8 cellular contexts compared by ENCODE assay signal in genomic region chr3:39147711-39148115, GRCh38. TPM values are rescaled to one million over a fixed set of nuclear protein-coding genes. Genes with fewer than 3 reads are reported as not detected.
DNase-seq lines count a peak whose midpoint lies in the region; ATAC-seq and TF ChIP-seq lines count a peak whose summit lies in the region.

No MANE protein-coding gene starts in this region.

- no peak for TF ChIP-seq POLR2A in suprapubic skin (IDR thresholded peaks at IDR 0.05)

- H3K4me2 ChIP-seq in DND-41 (ENCODE audit: insufficient read depth, low read length) (peak overlapping the region; percentile 58), Loucy (ENCODE audit: low read depth, low read length, poor library complexity, severe bottlenecking) (peak overlapping the region; percentile 91)

- TF ChIP-seq EP300 in suprapubic skin (IDR thresholded peaks at IDR 0.05) = no peak

- H3K36me3 ChIP-seq in DND-41 (ENCODE audit: insufficient read depth, low read length) = peaks cover 18% of the 10 kb centered on the region; the same call in 1 of the 2 replicates
- H3K36me3 ChIP-seq in Loucy (ENCODE audit: insufficient read depth, low read length) = peaks cover 36% of the 10 kb centered on the region; the same call in 1 of the 2 replicates
- H3K36me3 ChIP-seq in suprapubic skin = peaks cover 38% of the 10 kb centered on the region

- DNase-seq in DND-41 (peak; percentile 77), suprapubic skin (ENCODE audit: low spot score in 2 of 2) (no peak), COR-L47 (lab: John Stamatoyannopoulos, UW) (no peak), GM20000 (ENCODE audit: low spot score) (no peak)

- H4K20me1 ChIP-seq in DND-41 (ENCODE audit: insufficient read depth, low read length) (peaks cover 18% of the 10 kb centered on the region), Loucy (ENCODE audit: insufficient read depth, low read length, poor library complexity, severe bottlenecking) (peaks cover 14% of the 10 kb centered on the region)

- peaks cover 63% of the 10 kb centered on the region for H3K4me1 ChIP-seq in DND-41 (ENCODE audit: insufficient read depth, low read length)
- peaks cover 69% of the 10 kb centered on the region for H3K4me1 ChIP-seq in Loucy (ENCODE audit: insufficient read depth, low read length, poor library complexity, severe bottlenecking)
- peaks cover 99% of the 10 kb centered on the region for H3K4me1 ChIP-seq in suprapubic skin

- H3K27ac ChIP-seq in DND-41 (ENCODE audit: low read length) (peak overlapping the region; percentile 86), layer of hippocampus (ENCODE audit: low read depth, low read length) (peak overlapping the region; percentile 75), suprapubic skin (peak overlapping the region; percentile 72)

- H3F3A ChIP-seq in Loucy (ENCODE audit: low read depth) = no peaks in the 10 kb centered on the region

- peaks cover 75% of the 10 kb centered on the region for H3K4me1 Mint-ChIP-seq in activated naive CD8-positive, alpha-beta T cell (ENCODE audit: low read depth)

- peak overlapping the region; percentile 97 for H3K4me3 Mint-ChIP-seq in activated naive CD8-positive, alpha-beta T cell

- no peaks in the 10 kb centered on the region for H3K9me2 ChIP-seq in Loucy (replicated peaks; ENCODE audit: low read depth, low read length)

- peak overlapping the region; percentile 62 for H2AFZ ChIP-seq in DND-41 (ENCODE audit: low read depth, low read length)
- no peak overlapping the region for H2AFZ ChIP-seq in Loucy (ENCODE audit: low read length)

- H3K4me3 ChIP-seq in DND-41 (ENCODE audit: low read depth in 1 of 2, low read length in 2 of 2) (peak overlapping the region in 1 of 2 experiments; percentile 30; a peak in 2 of 4 replicates), Loucy (ENCODE audit: low read length, poor library complexity, severe bottlenecking) (peak overlapping the region; percentile 78), suprapubic skin (peak overlapping the region; percentile 96)

- H3K9me3 ChIP-seq in DND-41 (ENCODE audit: insufficient read depth, low read length, severe bottlenecking) = no peaks in the 10 kb centered on the region
- no peaks in the 10 kb centered on the region for H3K9me3 ChIP-seq in Loucy (ENCODE audit: insufficient read depth, low read depth, low read length)
- H3K9me3 ChIP-seq in suprapubic skin = no peaks in the 10 kb centered on the region

- peak overlapping the region; percentile 98 for H3K27ac Mint-ChIP-seq in activated naive CD8-positive, alpha-beta T cell

- H3K36me3 Mint-ChIP-seq in activated naive CD8-positive, alpha-beta T cell = peaks cover 26% of the 10 kb centered on the region

- H3K27me3 Mint-ChIP-seq in activated naive CD8-positive, alpha-beta T cell = no peaks in the 10 kb centered on the region

- no peak for TF ChIP-seq CTCF in DND-41 (IDR thresholded peaks at IDR 0.05; ENCODE audit: borderline replicate concordance, extremely low read depth, low read length, poor library complexity, severe bottlenecking)
- TF ChIP-seq CTCF in Loucy (conservative IDR thresholded peaks at IDR 0.05; ENCODE audit: low read length) = no peak
- TF ChIP-seq CTCF in suprapubic skin (IDR thresholded peaks at IDR 0.05) = no peak
- TF ChIP-seq CTCF in GM20000 (IDR thresholded peaks at IDR 0.05; ENCODE audit: extremely low read depth, missing control alignments) = no peak

- H3K9ac ChIP-seq in DND-41 (ENCODE audit: low read depth, low read length) (peak overlapping the region; percentile 43), Loucy (ENCODE audit: low read depth, low read length, poor library complexity, severe bottlenecking) (peak overlapping the region; percentile 78)

- peak; percentile 67 for ATAC-seq in DND-41 (ENCODE audit: insufficient read depth, low read depth)
- peak; percentile 3 for ATAC-seq in GM19468 (IDR thresholded peaks at IDR 0.05; ENCODE audit: extremely low read depth, unreplicated experiment)

- 29% methylated on average over 4 of the region's 4 CpGs for WGBS in suprapubic skin

- peaks cover 7% of the 10 kb centered on the region for H3K27me3 ChIP-seq in DND-41 (ENCODE audit: insufficient read depth, low read length, poor library complexity)
- no peaks in the 10 kb centered on the region for H3K27me3 ChIP-seq in Loucy (ENCODE audit: insufficient read depth, low read length, poor library complexity, severe bottlenecking)
- H3K27me3 ChIP-seq in layer of hippocampus (ENCODE audit: control insufficient read depth, insufficient read depth, low read length) = no peaks in the 10 kb centered on the region
- H3K27me3 ChIP-seq in suprapubic skin = no peaks in the 10 kb centered on the region

- H3K9me3 Mint-ChIP-seq in activated naive CD8-positive, alpha-beta T cell (ENCODE audit: low read depth) = no peaks in the 10 kb centered on the region

- H3K79me2 ChIP-seq in DND-41 (ENCODE audit: insufficient read depth, low read length) (no peaks in the 10 kb centered on the region), Loucy (ENCODE audit: insufficient read depth, low read length) (peaks cover 63% of the 10 kb centered on the region; the same call in 1 of the 2 replicates)

RNA-seq across cellular contexts. Expression of gene CSRNP1, which starts 5.7 kb away (rescaled TPM):
- 100 to 1,000 TPM in 2 of 4 donors, 10 to 100 TPM in 2; 69.1 to 234 (median 156) TPM for total RNA-seq in suprapubic skin

RNA-seq across cellular contexts. Expression of gene TTC21A, which starts 40.2 kb away (rescaled TPM):
- total RNA-seq in suprapubic skin = 10 to 100 TPM in 1 of 4 donors, 1 to 10 TPM in 3; 1.2 to 11.0 (median 4.7) TPM

RNA-seq across cellular contexts. Expression of gene GORASP1, which starts 40.3 kb away (rescaled TPM):
- 100 to 1,000 TPM in 1 of 4 donors, 10 to 100 TPM in 3; 51.3 to 101 (median 73.8) TPM for total RNA-seq in suprapubic skin

RNA-seq across cellular contexts. Expression of gene XIRP1, which starts 44.7 kb away (rescaled TPM):
- total RNA-seq in suprapubic skin = not detected
